In the genomic region with DNA sequence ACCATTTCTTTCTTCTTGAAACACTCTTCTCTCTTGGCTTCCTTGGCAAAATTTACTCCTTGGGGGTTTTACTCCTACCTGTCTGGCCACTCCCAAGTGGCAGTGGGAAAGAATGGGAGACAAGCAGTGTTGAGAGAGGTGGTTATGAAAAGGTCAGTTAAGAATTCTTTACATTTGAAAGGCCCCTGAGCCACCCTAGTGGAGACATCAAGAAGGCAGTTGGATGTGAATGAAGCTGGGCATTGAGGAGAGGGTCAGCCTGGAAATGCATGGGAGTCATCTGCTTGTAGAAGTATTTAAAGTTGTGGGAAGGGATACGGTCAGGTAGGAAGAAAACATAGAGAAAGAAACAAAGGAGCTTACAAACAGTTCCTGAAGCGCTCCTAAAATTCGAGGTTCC, we compare ENCODE assay signal across 14 cellular contexts. TPM values are rescaled to one million over a fixed set of nuclear protein-coding genes. Genes with fewer than 3 reads are reported as not detected.
DNase-seq lines count a peak whose midpoint lies in the region; ATAC-seq and TF ChIP-seq lines count a peak whose summit lies in the region.
"Had no signal": no experiment of that assay in that cellular context is flagged by ENCODE, and none has a peak within 500 bp of the region (broad histone marks: within the 10 kb centered on the region; RNA-seq: fewer than 3 reads in every experiment).

No MANE protein-coding gene starts in this region.

- BruUV-seq in Panc1 (replicated peaks; lab: Mats Ljungman, UMichigan) = no TSS peak

- H3K4me3 ChIP-seq in Panc1 (ENCODE audit: low read depth in 2 of 2, low read length in 2 of 2) = no peak overlapping the region
- H3K4me3 ChIP-seq in epithelial cell of proximal tubule (ENCODE audit: low read depth, low read length) = no peak overlapping the region
- no peak overlapping the region for H3K4me3 ChIP-seq in testis
- H3K4me3 ChIP-seq in upper lobe of left lung = no peak overlapping the region
- H3K4me3 ChIP-seq: Peyer's patch, thoracic aorta had no signal

- H3K9me3 ChIP-seq in Panc1 (ENCODE audit: control insufficient read depth, insufficient read depth, low read depth, low read length) (no peaks in the 10 kb centered on the region; the same call in 1 of the 2 replicates), testis (no peaks in the 10 kb centered on the region), upper lobe of left lung (peaks cover 0 to 10% (median 7%) of the 10 kb centered on the region in 4 donors)

- no peak for TF ChIP-seq POLR2A in testis (IDR thresholded peaks at IDR 0.05)
- no peak for TF ChIP-seq POLR2A in upper lobe of left lung (IDR thresholded peaks at IDR 0.05)

- H3K36me3 ChIP-seq in Panc1 (ENCODE audit: control insufficient read depth, insufficient read depth, low read length) = no peaks in the 10 kb centered on the region
- H3K36me3 ChIP-seq in testis (ENCODE audit: low read depth, missing control alignments) = no peaks in the 10 kb centered on the region
- no peaks in the 10 kb centered on the region for H3K36me3 ChIP-seq in upper lobe of left lung
- H3K36me3 ChIP-seq: Peyer's patch, thoracic aorta had no signal

- H3K27ac ChIP-seq in Panc1 (ENCODE audit: low read length) (no peak overlapping the region), testis (no peak overlapping the region), upper lobe of left lung (no peak overlapping the region)
- H3K27ac ChIP-seq: Peyer's patch, thoracic aorta had no signal

- peaks cover 6% of the 10 kb centered on the region; the same call in 1 of the 2 replicates for H3K4me1 ChIP-seq in Panc1 (ENCODE audit: control insufficient read depth, insufficient read depth, low read length)
- no peaks in the 10 kb centered on the region for H3K4me1 ChIP-seq in testis
- H3K4me1 ChIP-seq in upper lobe of left lung = peaks cover 0 to 3% (median 0%) of the 10 kb centered on the region in 4 donors
- H3K4me1 ChIP-seq: Peyer's patch had no signal

- TF ChIP-seq CTCF in Panc1 (IDR thresholded peaks at IDR 0.05) = peak; percentile 54
- TF ChIP-seq CTCF in epithelial cell of proximal tubule (conservative IDR thresholded peaks at IDR 0.05; ENCODE audit: low read depth, low read length) = peak; percentile 44
- peak in 2 of 3 experiments; percentile 19 to 28 for TF ChIP-seq CTCF in testis (IDR thresholded peaks at IDR 0.05)
- no peak for TF ChIP-seq CTCF in upper lobe of left lung (IDR thresholded peaks at IDR 0.05)

- CTCF ChIA-PET in Panc1 (lab: Charles Lee) = interaction anchor here (0.6 kb wide), 1 partner anchor 118 kb away, joined by 3 read pairs; no protein-coding TSS in a partner anchor

- TF ChIP-seq EP300 in upper lobe of left lung (IDR thresholded peaks at IDR 0.05) = no peak

- POLR2A ChIA-PET in Panc1 (lab: Charles Lee) = interaction anchor here (0.6 kb wide), 1 partner anchor 28 kb away, joined by 4 read pairs; no protein-coding TSS in a partner anchor

- intact Hi-C loops in Panc1 (cut with micrococcal nuclease; ENCODE audit: unreplicated experiment) (no loop called here), testis (cut with DNase I; ENCODE audit: low total_unique reads) (no loop called here)

- no peak for ATAC-seq in Panc1
- no peak for ATAC-seq in HG03196 (IDR thresholded peaks at IDR 0.05; ENCODE audit: unreplicated experiment)
- ATAC-seq in upper lobe of left lung (ENCODE audit: low FRiP score in 2 of 2) = no peak
- ATAC-seq in GM18519 (IDR thresholded peaks at IDR 0.05; ENCODE audit: low FRiP score, unreplicated experiment) = no peak
- ATAC-seq: effector memory CD8-positive, alpha-beta T cell; right cardiac atrium had no signal

- WGBS in testis, 2 donors = 79 to 83% methylated on average over 3 of the region's 3 CpGs
- 61 to 73% methylated on average over 3 of the region's 3 CpGs for WGBS in upper lobe of left lung, 2 donors

- in situ Hi-C loops in Panc1 (cut with HindIII; ENCODE audit: low pct_unique_long_range_greater_than_20kb, low sequenced_read_pairs) = no loop called here

- H3K27me3 ChIP-seq in Panc1 (ENCODE audit: control insufficient read depth, insufficient read depth, low read length) (no peaks in the 10 kb centered on the region), testis (no peaks in the 10 kb centered on the region), upper lobe of left lung (no peaks in the 10 kb centered on the region)
- H3K27me3 ChIP-seq: Peyer's patch had no signal

- DNase-seq in NCI-H82 (lab: John Stamatoyannopoulos, UW) (peak; percentile 34), NCI-H82 treated with DMSO at 0.1 percent for 48 hours (lab: John Stamatoyannopoulos, UW; ENCODE audit: unreplicated experiment) (no peak), Panc1 (ENCODE audit: low read depth, low spot score) (no peak), epithelial cell of proximal tubule (ENCODE audit: low read depth) (no peak), testis (no peak), upper lobe of left lung (no peak)
- DNase-seq: DMS79; effector memory CD8-positive, alpha-beta T cell; NCI-H1105 treated with DMSO at 0.1 percent for 48 hours; Peyer's patch; right cardiac atrium had no signal

RNA-seq across cellular contexts. Expression of a gene that starts 42.3 kb away (rescaled TPM):
- total RNA-seq in Panc1 (2021; ENCODE audit: unreplicated experiment) = 35.8 TPM
- polyA plus RNA-seq in Panc1 (2012; ENCODE audit: insufficient read length) = 17.6 TPM
- 47.5 and 53.4 TPM in 2 replicates for total RNA-seq in epithelial cell of proximal tubule
- total RNA-seq in testis = 10 to 100 TPM in 1 of 2 donors, 1 to 10 TPM in 1; 9.4 to 10.8 TPM
- polyA plus RNA-seq in testis (ENCODE audit: insufficient read depth, low read depth, low replicate concordance) = 6.0 TPM
- total RNA-seq in upper lobe of left lung = 1 to 10 TPM; 2.7 to 5.2 (median 3.9) TPM

RNA-seq across cellular contexts. Expression of a gene that starts 46.5 kb away (rescaled TPM):
- total RNA-seq in Panc1 (2021; ENCODE audit: unreplicated experiment) (58.4 TPM), epithelial cell of proximal tubule (8.4 and 17.1 TPM in 2 replicates), testis (10 to 100 TPM; 35.1 to 38.1 TPM), upper lobe of left lung (100 to 1,000 TPM; 337 to 619 (median 455) TPM)
- 93.9 TPM for polyA plus RNA-seq in Panc1 (2012; ENCODE audit: insufficient read length)
- polyA plus RNA-seq in testis (ENCODE audit: insufficient read depth, low read depth, low replicate concordance) = 24.5 TPM

Comparison
In these comparisons a context has a peak if more than half of its experiments do, and no peak if none do; other contexts are left out.
1. CTCF ChIP-seq: peak in Panc1 (single experiment), epithelial cell of proximal tubule (single experiment) and testis (2 of 3); none in upper lobe of left lung (0 of 6).